ENCODE assay signal across 8 cellular contexts in genomic region chr12:53097564-53098353, GRCh38. TPM values are rescaled to one million over a fixed set of nuclear protein-coding genes. Genes with fewer than 3 reads are reported as not detected.
DNase-seq lines count a peak whose midpoint lies in the region; ATAC-seq and TF ChIP-seq lines count a peak whose summit lies in the region.

TSS of gene IGFBP6 (plus strand) at chr12:53097667. CDS start at chr12:53097718, 51 bp downstream.

- RAD21 ChIA-PET in HCT116 (lab: Charles Lee; ENCODE audit: low non-redundant PET in 1 of 2, low total read pairs in 2 of 2, uncharacterized antibody in 2 of 2, unreplicated experiment in 2 of 2) = interaction anchor here (0.7 to 3.2 kb wide), 5 partner anchors 18 to 52 kb away, joined by 3 to 30 read pairs (median 3); partner anchors contain the start of gene SPRYD3 (in 1 of the 2)

- intact Hi-C loops in CD4-positive, alpha-beta memory T cell (cut with micrococcal nuclease) = loop anchor here (5.0 kb wide), 1 partner anchor 45 kb away; the partner anchor contains the start of gene TNS2
- intact Hi-C loops in HCT116 (cut with micrococcal nuclease) = no loop called here
- intact Hi-C loops in PC-9 (cut with micrococcal nuclease; ENCODE audit: unreplicated experiment) = loop anchor here (2.0 kb wide), 1 partner anchor 19 kb away; the partner anchor contains the start of gene SPRYD3

- peak within 1 kb of the TSS; percentile 36 to 46 for H3K4me3 ChIP-seq in CD4-positive, alpha-beta memory T cell (ENCODE audit: low read length in 2 of 2)
- H3K4me3 ChIP-seq in HCT116 (replicated peaks in 1 of 2; ENCODE audit: low read depth in 1 of 2, low read length in 2 of 2) (peak within 1 kb of the TSS; percentile 58 to 78), PC-9 (peak within 1 kb of the TSS; percentile 96), neuronal stem cell (ENCODE audit: low read length in 2 of 2) (peak within 1 kb of the TSS; percentile 40 to 86), tibial nerve (peak within 1 kb of the TSS; percentile 43 to 85 (median 57))

- H2AK5ac ChIP-seq in neuronal stem cell (ENCODE audit: low read depth, low read length) = peak within 1 kb of the TSS; percentile 82

- peaks cover 38% of the 10 kb centered on the region for H3K4me1 ChIP-seq in CD4-positive, alpha-beta memory T cell (ENCODE audit: insufficient read depth, low read length)
- peaks cover 49 to 77% of the 10 kb centered on the region in 2 experiments for H3K4me1 ChIP-seq in HCT116 (ENCODE audit: control insufficient read depth in 1 of 2, insufficient read depth in 2 of 2, low read length in 2 of 2)
- H3K4me1 ChIP-seq in PC-9 (replicated peaks; ENCODE audit: insufficient read depth) = peaks cover 22% of the 10 kb centered on the region
- peaks cover 18% of the 10 kb centered on the region for H3K4me1 ChIP-seq in foreskin keratinocyte
- peaks cover 12 to 17% of the 10 kb centered on the region in 2 donors for H3K4me1 ChIP-seq in neuronal stem cell (ENCODE audit: control insufficient read depth in 2 of 2, insufficient read depth in 1 of 2, low read depth in 1 of 2, low read length in 2 of 2)
- peaks cover 0 to 81% (median 32%) of the 10 kb centered on the region in 4 donors for H3K4me1 ChIP-seq in tibial nerve

- peaks cover 24 to 44% (median 34%) of the 10 kb centered on the region in 4 donors for H3K4me1 Mint-ChIP-seq in CD4-positive, alpha-beta memory T cell

- peak within 1 kb of the TSS; percentile 35 for H4K91ac ChIP-seq in neuronal stem cell (ENCODE audit: low read depth, low read length, poor library complexity)

- H3K9me3 ChIP-seq in CD4-positive, alpha-beta memory T cell (ENCODE audit: control insufficient read depth in 1 of 2, low read length in 2 of 2) = no peaks in the 10 kb centered on the region
- no peaks in the 10 kb centered on the region for H3K9me3 ChIP-seq in HCT116 (ENCODE audit: control insufficient read depth in 1 of 2, insufficient read depth in 1 of 2, low read depth in 1 of 2, low read length in 2 of 2)
- no peaks in the 10 kb centered on the region for H3K9me3 ChIP-seq in PC-9 (ENCODE audit: insufficient read depth, low read depth)
- no peaks in the 10 kb centered on the region for H3K9me3 ChIP-seq in neuronal stem cell (replicated peaks in 1 of 2; ENCODE audit: control insufficient read depth in 2 of 2, insufficient read depth in 1 of 2, low read depth in 1 of 2, low read length in 2 of 2)
- H3K9me3 ChIP-seq in tibial nerve = no peaks in the 10 kb centered on the region

- peak within 1 kb of the TSS; percentile 97 for H3K14ac ChIP-seq in neuronal stem cell (ENCODE audit: low read length)

- no peaks in the 10 kb centered on the region for H3K79me2 ChIP-seq in HCT116 (ENCODE audit: insufficient read depth, low read length)
- H3K79me2 ChIP-seq in PC-9 (ENCODE audit: low read depth) = no peaks in the 10 kb centered on the region; the same call in 1 of the 2 replicates

- H3K9me2 ChIP-seq in HCT116 (ENCODE audit: insufficient read depth) = no peaks in the 10 kb centered on the region
- H3K9me2 ChIP-seq in PC-9 (ENCODE audit: insufficient read depth) = no peaks in the 10 kb centered on the region

- no peaks in the 10 kb centered on the region for H3K27me3 Mint-ChIP-seq in CD4-positive, alpha-beta memory T cell

- peak within 1 kb of the TSS; percentile 97 for H3K18ac ChIP-seq in neuronal stem cell (ENCODE audit: low read length)

- H3K36me3 Mint-ChIP-seq in CD4-positive, alpha-beta memory T cell = peaks cover 0 to under 1% of the 10 kb centered on the region in 2 donors

- no peak for TF ChIP-seq RAD21 in HCT116 (IDR thresholded peaks at IDR 0.05; ENCODE audit: low read depth)

- peak within 1 kb of the TSS; percentile 87 for H3K23ac ChIP-seq in neuronal stem cell (ENCODE audit: low read depth, low read length, poor library complexity)

- peak within 1 kb of the TSS; percentile 61 to 93 (median 85) for H3K27ac Mint-ChIP-seq in CD4-positive, alpha-beta memory T cell

- H3K9me3 Mint-ChIP-seq in CD4-positive, alpha-beta memory T cell = no peaks in the 10 kb centered on the region

- no peak within 1 kb of the TSS for H3K4ac ChIP-seq in neuronal stem cell (ENCODE audit: low read length)

- TF ChIP-seq CTCF in HCT116 (IDR thresholded peaks at IDR 0.05 in 2 of 3, conservative IDR thresholded peaks at IDR 0.05 in 1 of 3; ENCODE audit: borderline replicate concordance in 1 of 3, insufficient read depth in 1 of 3, low read depth in 2 of 3, low read length in 2 of 3) (no peak), PC-9 (conservative IDR thresholded peaks at IDR 0.05) (no peak), foreskin keratinocyte (conservative IDR thresholded peaks at IDR 0.05) (peak; percentile 12), tibial nerve (IDR thresholded peaks at IDR 0.05) (peak in 2 of 5 experiments; percentile 50 to 57)

- H2BK120ac ChIP-seq in neuronal stem cell (ENCODE audit: low read depth, low read length) = peak within 1 kb of the TSS; percentile 62

- H2AFZ ChIP-seq in HCT116 (ENCODE audit: low read depth, low read length, poor library complexity, severe bottlenecking) (no peak within 1 kb of the TSS), PC-9 (peak within 1 kb of the TSS; percentile 96), neuronal stem cell (ENCODE audit: low read length) (peak within 1 kb of the TSS; percentile 91)

- H3K27me3 ChIP-seq in CD4-positive, alpha-beta memory T cell (ENCODE audit: insufficient read depth, low read length) = no peaks in the 10 kb centered on the region
- H3K27me3 ChIP-seq in HCT116 (ENCODE audit: insufficient read depth, low read length) = no peaks in the 10 kb centered on the region
- H3K27me3 ChIP-seq in PC-9 (ENCODE audit: insufficient read depth, low read depth) = no peaks in the 10 kb centered on the region
- no peaks in the 10 kb centered on the region for H3K27me3 ChIP-seq in foreskin keratinocyte
- peaks cover 4 to 73% (median 31%) of the 10 kb centered on the region in 3 experiments for H3K27me3 ChIP-seq in neuronal stem cell (ENCODE audit: control insufficient read depth in 3 of 3, insufficient read depth in 3 of 3, low read depth in 1 of 3, low read length in 3 of 3)
- H3K27me3 ChIP-seq in tibial nerve = no peaks in the 10 kb centered on the region

- peak; percentile 59 for ATAC-seq in HCT116
- peak; percentile 42 for ATAC-seq in foreskin keratinocyte
- ATAC-seq in GM21367 (IDR thresholded peaks at IDR 0.05; ENCODE audit: unreplicated experiment) = no peak

- H3K79me1 ChIP-seq in neuronal stem cell (ENCODE audit: low read depth, low read length) = no peaks in the 10 kb centered on the region

- no peak for TF ChIP-seq EP300 in tibial nerve (IDR thresholded peaks at IDR 0.05)

- CTCF ChIA-PET in CD4-positive, alpha-beta memory T cell (lab: Charles Lee; ENCODE audit: partially characterized antibody) = interaction anchor here (0.8 to 14.7 kb wide), 5 partner anchors 14 to 235 kb away, joined by 3 to 511 read pairs (median 3); partner anchors contain the start of gene SPRYD3
- CTCF ChIA-PET in HCT116 (lab: Charles Lee) = interaction anchor here (1.4 to 3.6 kb wide), 7 partner anchors 18 to 83 kb away, joined by 4 to 110 read pairs (median 10); partner anchors contain the start of genes CSAD, SPRYD3 and ZNF740
- CTCF ChIA-PET in PC-9 (lab: Charles Lee) = interaction anchor here (0.6 to 3.4 kb wide), 5 partner anchors 18 to 201 kb away, joined by 3 to 16 read pairs (median 3); partner anchors contain the start of gene SPRYD3

- POLR2A ChIA-PET in CD4-positive, alpha-beta memory T cell (lab: Charles Lee; ENCODE audit: partially characterized antibody) = interaction anchor here (1.0 to 4.1 kb wide), 12 partner anchors 12 to 202 kb away, joined by 3 to 33 read pairs (median 6); partner anchors contain the start of genes CSAD, MYG1, SPRYD3 and ZNF740
- POLR2A ChIA-PET in HCT116 (lab: Charles Lee) (interaction anchor here (0.8 to 3.6 kb wide), 6 partner anchors 19 to 61 kb away, joined by 3 to 27 read pairs (median 6); partner anchors contain the start of gene SPRYD3), PC-9 (lab: Charles Lee; ENCODE audit: unreplicated experiment) (interaction anchor here (0.6 to 2.0 kb wide), 2 partner anchors 19 to 107 kb away, joined by 6 to 25 read pairs; partner anchors contain the start of gene SPRYD3)

- WGBS in neuronal stem cell (ENCODE audit: extremely low coverage in 2 of 2, insufficient read length in 2 of 2, insufficient replicate concordance in 1 of 2), 2 donors = no CpG with 5 or more reads among the region's 51 CpGs
- 2% methylated on average over 27 to 29 of the region's 51 CpGs for WGBS in tibial nerve, 2 donors

- no peak within 1 kb of the TSS for H4K8ac ChIP-seq in neuronal stem cell (ENCODE audit: low read depth, low read length)

- H2BK5ac ChIP-seq in neuronal stem cell (ENCODE audit: low read length) = no peak within 1 kb of the TSS

- H4K20me1 ChIP-seq in HCT116 (ENCODE audit: insufficient read depth) = no peaks in the 10 kb centered on the region
- no peaks in the 10 kb centered on the region for H4K20me1 ChIP-seq in PC-9 (ENCODE audit: insufficient read depth)

- H3K4me2 ChIP-seq in HCT116 (ENCODE audit: low read length) (peak within 1 kb of the TSS; percentile 79), PC-9 (peak within 1 kb of the TSS; percentile 87), neuronal stem cell (ENCODE audit: insufficient read depth, low read length, poor library complexity, severe bottlenecking) (peak within 1 kb of the TSS; percentile 99)

- H3K9ac ChIP-seq in HCT116 (ENCODE audit: low read length) (peak within 1 kb of the TSS; percentile 67), neuronal stem cell (ENCODE audit: low read depth, low read length, poor library complexity) (peak within 1 kb of the TSS; percentile 90)

- peak within 1 kb of the TSS; percentile 76 for H2BK15ac ChIP-seq in neuronal stem cell (ENCODE audit: low read length)

- peaks cover 33% of the 10 kb centered on the region; the same call in 1 of the 2 replicates for H3F3A ChIP-seq in PC-9 (ENCODE audit: insufficient read depth, low read depth)

- H2BK12ac ChIP-seq in neuronal stem cell (ENCODE audit: low read length) = peak within 1 kb of the TSS; percentile 78

- TF ChIP-seq POLR2A in HCT116 (IDR thresholded peaks at IDR 0.05; ENCODE audit: borderline replicate concordance, extremely low read depth, insufficient read depth, insufficient read length) (no peak), tibial nerve (IDR thresholded peaks at IDR 0.05) (peak in 1 of 2 donors; percentile 52)

- peak; percentile 51 to 65 (median 54) for DNase-seq in CD4-positive, alpha-beta memory T cell
- DNase-seq in HCT116 (ENCODE audit: low read depth, low spot score) (no peak), PC-9 (peak in 1 of 2 experiments; percentile 65), foreskin keratinocyte (peak in 1 of 2 donors; percentile 39), neuronal stem cell (ENCODE audit: low spot score) (peak; percentile 40), tibial nerve (ENCODE audit: low spot score in 2 of 2) (peak; percentile 58 to 61)
- peak; percentile 85 for DNase-seq in activated effector memory CD4-positive, alpha-beta T cell treated with anti-CD3 and anti-CD28 coated beads, Interleukin-2, amount 50 U/mL, for 16 hours

- peak within 1 kb of the TSS; percentile 82 to 93 (median 86) for H3K4me3 Mint-ChIP-seq in CD4-positive, alpha-beta memory T cell

- no peaks in the 10 kb centered on the region for H3K36me3 ChIP-seq in CD4-positive, alpha-beta memory T cell (ENCODE audit: insufficient read depth, low read length)
- H3K36me3 ChIP-seq in HCT116 (ENCODE audit: control insufficient read depth in 1 of 2, insufficient read depth in 2 of 2, low read length in 2 of 2) (no peaks in the 10 kb centered on the region), PC-9 (ENCODE audit: low read depth) (0 out of 2 replicates have a peak, but pooled peaks cover 6% of the 10 kb centered on the region), neuronal stem cell (replicated peaks in 1 of 2; ENCODE audit: control insufficient read depth in 2 of 2, insufficient read depth in 2 of 2, low read length in 2 of 2) (no peaks in the 10 kb centered on the region), tibial nerve (peaks cover 0 to 24% (median 0%) of the 10 kb centered on the region in 3 donors)

- no TSS peak for BruUV-seq in HCT116 (replicated peaks; lab: Mats Ljungman, UMichigan)
- no TSS peak for BruUV-seq in PC-9 (replicated peaks; lab: Mats Ljungman, UMichigan)

- H3K27ac ChIP-seq in CD4-positive, alpha-beta memory T cell (ENCODE audit: low read depth, low read length) = peak within 1 kb of the TSS; percentile 16
- H3K27ac ChIP-seq in HCT116 (ENCODE audit: low read depth, low read length) (peak within 1 kb of the TSS; percentile 98), PC-9 (peak within 1 kb of the TSS; percentile 87), foreskin keratinocyte (peak within 1 kb of the TSS; percentile 40), neuronal stem cell (replicated peaks; ENCODE audit: low read length) (no peak within 1 kb of the TSS), tibial nerve (peak within 1 kb of the TSS; percentile 49 to 94 (median 87))

RNA-seq across cellular contexts. Expression of gene IGFBP6, which starts in this region (rescaled TPM):
- under 1 TPM in 1 of 2 experiments, not detected in 1; 0.61 TPM for total RNA-seq in CD4-positive, alpha-beta memory T cell
- polyA plus RNA-seq in CD4-positive, alpha-beta memory T cell = 1 to 10 TPM in 1 of 2 donors, under 1 TPM in 1; 0.53 to 1.5 TPM
- total RNA-seq in HCT116 (2021; ENCODE audit: unreplicated experiment) (83.4 TPM), PC-9 (2021) (290 and 333 TPM in 2 replicates), foreskin keratinocyte (34.4 and 49.3 TPM in 2 replicates), tibial nerve (1,000 to 10,000 TPM; 1,043 to 8,473 (median 5,787) TPM)
- 89.0 and 110 TPM in 2 replicates for polyA plus RNA-seq in HCT116 (2012)
- 46.4 and 62.5 TPM in 2 replicates for polyA plus RNA-seq in foreskin keratinocyte
- 0.43 TPM for polyA plus RNA-seq in neuronal stem cell (2013, experiment 1 of 2)
- polyA plus RNA-seq in neuronal stem cell (2013, experiment 2 of 2) = 0.53 TPM

Comparison
In these comparisons a context has a peak if more than half of its experiments do, and no peak if none do; other contexts are left out.
1. RNA of gene IGFBP6 (total RNA-seq): 1,043 to 8,473 TPM in tibial nerve, 290 to 333 TPM in PC-9, 83.4 TPM in HCT116 (single experiment) and 34.4 to 49.3 TPM in foreskin keratinocyte; 0.61 TPM in CD4-positive, alpha-beta memory T cell; every median in the first group is over 10 times any median in the second.
2. RNA of gene IGFBP6 (polyA plus RNA-seq): 46.4 to 62.5 TPM in foreskin keratinocyte; 0.53 to 1.5 TPM in CD4-positive, alpha-beta memory T cell; every median in the first group is over 10 times any median in the second.
3. H3K4me3 ChIP-seq: peak in every context shown above with its lines; median percentile 96 in PC-9; 68 in HCT116; 63 in neuronal stem cell; 57 in tibial nerve; 41 in CD4-positive, alpha-beta memory T cell.
4. Peak in every context shown above with its lines, with median percentiles within 50 percentile points of each other: H3K4me2 ChIP-seq.